Comparison of ENCODE assay signal across 8 cellular contexts in the genomic region with DNA sequence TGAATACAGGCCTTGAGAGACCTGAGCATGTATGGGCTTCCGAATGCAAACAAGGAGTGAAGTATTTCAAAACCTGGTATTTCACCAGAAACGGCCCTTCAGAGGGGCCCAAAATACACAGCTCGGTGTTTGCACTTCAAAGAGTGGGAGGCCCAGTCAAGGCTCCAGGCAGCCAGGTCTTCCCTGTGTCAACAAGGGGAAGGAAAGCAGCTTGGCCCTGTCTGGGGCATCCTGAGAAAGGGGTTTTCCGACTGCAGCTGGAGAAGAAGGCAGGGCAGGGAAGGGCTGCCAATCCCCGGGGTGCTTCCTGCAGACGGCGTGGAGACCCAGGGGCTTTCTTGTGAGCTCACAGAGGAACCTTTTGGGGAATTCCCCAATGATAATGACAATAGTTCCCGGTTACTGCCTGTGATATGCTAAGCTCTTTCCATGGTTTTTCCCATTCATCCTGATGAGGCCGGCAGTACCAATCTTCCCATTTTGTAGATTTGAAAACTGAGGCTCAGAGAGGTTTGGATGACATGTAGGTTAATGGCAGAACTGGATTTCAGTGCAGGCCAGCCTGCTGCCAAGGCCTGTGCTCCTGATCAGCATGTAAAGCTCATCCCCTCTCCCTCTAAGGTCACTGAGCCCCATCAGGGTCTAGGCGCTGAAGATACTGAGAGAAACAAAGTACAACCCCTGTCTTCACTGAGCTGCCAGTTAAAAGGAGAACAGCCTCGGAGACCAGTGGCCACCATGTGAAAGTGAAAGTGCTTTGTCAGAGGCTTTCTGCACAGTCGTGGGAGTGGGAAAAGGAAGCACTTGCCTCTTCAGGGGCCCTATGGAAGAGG. TPM values are rescaled to one million over a fixed set of nuclear protein-coding genes. Genes with fewer than 3 reads are reported as not detected.
DNase-seq lines count a peak whose midpoint lies in the region; ATAC-seq and TF ChIP-seq lines count a peak whose summit lies in the region.

No MANE protein-coding gene starts in this region.

- H3K9me3 Mint-ChIP-seq in T-helper 2 cell treated with Interferon-gamma antibody and Interleukin-4, amounts not matched to agents 5 μg/mL and 100 μg/mL, for 36 hours: no peaks in the 10 kb centered on the region
- H3K9me3 Mint-ChIP-seq in progenitor cell of endocrine pancreas (ENCODE audit: low read depth): no peaks in the 10 kb centered on the region

- TF ChIP-seq CTCF in epithelial cell of esophagus (IDR thresholded peaks at IDR 0.05; ENCODE audit: insufficient read depth, low read depth, low read length, missing control alignments): no peak
- no peak for TF ChIP-seq CTCF in progenitor cell of endocrine pancreas (IDR thresholded peaks at IDR 0.05; ENCODE audit: unreplicated experiment)

- H3K4me3 ChIP-seq in H7 (ENCODE audit: insufficient read depth, low read depth, low read length) (no peak overlapping the region), epithelial cell of esophagus (ENCODE audit: low read length) (no peak overlapping the region)

- no peaks in the 10 kb centered on the region; the same call in 1 of the 2 replicates for H3K27me3 ChIP-seq in H7 (ENCODE audit: control insufficient read depth, insufficient read depth, low read length)

- in situ Hi-C loops in ACHN (cut with HindIII; ENCODE audit: low pct_ligation_motif_present, low pct_unique_long_range_greater_than_20kb, low sequenced_read_pairs): no loop called here

- H3K27me3 Mint-ChIP-seq in T-helper 2 cell treated with Interferon-gamma antibody and Interleukin-4, amounts not matched to agents 5 μg/mL and 100 μg/mL, for 36 hours (ENCODE audit: low read depth): peaks cover 60% of the 10 kb centered on the region
- H3K27me3 Mint-ChIP-seq in progenitor cell of endocrine pancreas: peaks cover 84% of the 10 kb centered on the region

- DNase-seq in ACHN (peak; percentile 20), H7 (peak; percentile 75), epithelial cell of esophagus (ENCODE audit: low read depth) (peak; percentile 32), progenitor cell of endocrine pancreas (ENCODE audit: low spot score, unreplicated experiment) (no peak)
- peak; percentile 25 for DNase-seq in T-helper 2 cell treated with Interferon-gamma antibody and Interleukin-4, amounts not matched to agents 5 μg/mL and 100 μg/mL, for 36 hours (ENCODE audit: low spot score)

- no peaks in the 10 kb centered on the region for H3K36me3 ChIP-seq in H7 (replicated peaks; ENCODE audit: control insufficient read depth, insufficient read depth, low read length)

- no peak for ATAC-seq in HG02870 (IDR thresholded peaks at IDR 0.05; ENCODE audit: unreplicated experiment)
- no peak for ATAC-seq in HG03139 (IDR thresholded peaks at IDR 0.05; ENCODE audit: unreplicated experiment)
- ATAC-seq in GM18870 (IDR thresholded peaks at IDR 0.05; ENCODE audit: unreplicated experiment): no peak

- peaks cover 30% of the 10 kb centered on the region for H3K4me1 Mint-ChIP-seq in T-helper 2 cell treated with Interferon-gamma antibody and Interleukin-4, amounts not matched to agents 5 μg/mL and 100 μg/mL, for 36 hours (ENCODE audit: low read depth)
- H3K4me1 Mint-ChIP-seq in progenitor cell of endocrine pancreas (ENCODE audit: low read depth): peaks cover 24% of the 10 kb centered on the region

- H3K27ac Mint-ChIP-seq in T-helper 2 cell treated with Interferon-gamma antibody and Interleukin-4, amounts not matched to agents 5 μg/mL and 100 μg/mL, for 36 hours: no peak overlapping the region
- no peak overlapping the region for H3K27ac Mint-ChIP-seq in progenitor cell of endocrine pancreas

- H3K4me3 Mint-ChIP-seq in T-helper 2 cell treated with Interferon-gamma antibody and Interleukin-4, amounts not matched to agents 5 μg/mL and 100 μg/mL, for 36 hours: peak overlapping the region; percentile 46
- H3K4me3 Mint-ChIP-seq in progenitor cell of endocrine pancreas (ENCODE audit: low read depth): peak overlapping the region; percentile 12

- H3K36me3 Mint-ChIP-seq in T-helper 2 cell treated with Interferon-gamma antibody and Interleukin-4, amounts not matched to agents 5 μg/mL and 100 μg/mL, for 36 hours (ENCODE audit: low read depth): no peaks in the 10 kb centered on the region
- no peaks in the 10 kb centered on the region for H3K36me3 Mint-ChIP-seq in progenitor cell of endocrine pancreas (ENCODE audit: insufficient read depth)

RNA-seq across cellular contexts. Expression of a gene that starts 43.0 kb away (rescaled TPM):
- total RNA-seq in H7 (2014; rRNA removed; shearing (Covaris generic)): 83.5 and 108 TPM in 2 replicates
- 113 and 124 TPM in 2 replicates for total RNA-seq in progenitor cell of endocrine pancreas
